In the genomic region with DNA sequence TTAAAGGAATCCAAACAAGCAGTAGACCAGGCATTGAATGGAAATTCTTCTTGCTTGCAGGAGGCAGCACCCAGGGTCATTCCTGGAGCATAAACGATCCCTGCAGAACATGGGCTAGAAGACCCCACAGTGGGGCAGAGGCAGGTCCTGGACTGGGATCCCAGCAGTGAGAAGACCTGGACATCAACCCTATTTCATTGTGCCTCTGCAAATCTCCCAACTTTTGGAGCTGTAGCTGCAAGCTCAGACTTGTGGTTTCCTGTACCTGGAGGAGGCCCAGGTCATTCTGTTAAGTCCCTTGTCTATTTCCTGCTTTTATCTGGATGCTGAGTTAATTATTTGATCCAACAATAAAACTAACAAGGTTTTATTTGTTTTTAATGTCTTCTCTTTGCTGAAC, we compare ENCODE assay signal across 22 cellular contexts.
"Had no signal": no experiment of that assay in that cellular context is flagged by ENCODE, and none has a peak within 500 bp of the region (broad histone marks: within the 10 kb centered on the region; RNA-seq: fewer than 3 reads in every experiment).

No MANE protein-coding gene starts in this region.

- ATAC-seq: activated CD8-positive, alpha-beta memory T cell treated with anti-CD3 and anti-CD28 coated beads, Interleukin-2, amount 10 ng/mL, durations not matched to agents 7 days and 5 days; T-helper 17 cell had no signal

- FAIRE-seq: RCC 7860 had no signal

- H3K4me1 ChIP-seq: breast epithelium had no signal

- H3K27ac ChIP-seq: breast epithelium had no signal

- H3K4me3 ChIP-seq: breast epithelium had no signal

- H3K9me3 ChIP-seq: breast epithelium had no signal

- H3K36me3 ChIP-seq: breast epithelium had no signal

- H3K27me3 ChIP-seq: breast epithelium had no signal

- DNase-seq: activated B cell treated with CpG ODN at 0.5 μM for 24 hours; activated CD4-positive, alpha-beta T cell treated with anti-CD3 and anti-CD28 coated beads for 1 hour; activated CD4-positive, alpha-beta T cell treated with anti-CD3 and anti-CD28 coated beads, Interleukin-2, amount 10 ng/mL, durations not matched to agents 24 days and 14 days; activated CD4-positive, alpha-beta T cell treated with anti-CD3 and anti-CD28 coated beads, Interleukin-2, amount 50 U/mL, for 48 hours; activated CD8-positive, alpha-beta memory T cell treated with anti-CD3 and anti-CD28 coated beads, Interleukin-2, amount 10 ng/mL, durations not matched to agents 7 days and 5 days; activated effector memory CD4-positive, alpha-beta T cell treated with Interleukin-2 at 50 U/mL for 16 hours; activated naive CD4-positive, alpha-beta T cell; activated T-cell treated with anti-CD3 and anti-CD28 coated beads, Interleukin-2, amount 50 U/mL, for 24 hours; aorta; central memory CD4-positive, alpha-beta T cell; NCI-H1694; NCI-H2029; NCI-H2107; NCI-H2171 treated with DMSO at 0.1 percent for 48 hours; NCI-H226; NCI-H526; NK-92 treated with Interleukin-12 subunit alpha and Interleukin-12 subunit beta, amount 100 ng/mL, for 24 hours; SHP77 treated with DMSO at 0.1 percent for 48 hours; T-helper 17 cell; T-helper 9 cell had no signal
